In genomic region chr7:52696183-52696582, GRCh38 we compare ENCODE assay signal across 14 cellular contexts.
"Had no signal": no experiment of that assay in that cellular context is flagged by ENCODE, and none has a peak within 500 bp of the region (broad histone marks: within the 10 kb centered on the region; RNA-seq: fewer than 3 reads in every experiment).

No MANE protein-coding gene starts in this region.

- DNase-seq: activated naive CD4-positive, alpha-beta T cell treated with anti-CD3 and anti-CD28 coated beads, Interleukin-2, amount 50 U/mL, for 16 hours; adrenal gland; dorsolateral prefrontal cortex; immature natural killer cell; left cardiac atrium; lower lobe of right lung; naive B cell; transverse colon had no signal

- H3K27me3 ChIP-seq: adrenal gland, neutrophil, right atrium auricular region, transverse colon had no signal

- H3K27ac ChIP-seq: adrenal gland, dorsolateral prefrontal cortex, lower lobe of right lung, neutrophil, right atrium auricular region, skin epidermis, transverse colon had no signal

- H3K27ac Mint-ChIP-seq: immature natural killer cell; naive B cell; stimulated activated memory B cell treated with anti-CD40 and anti-IgM and Interleukin-4, amounts not matched to agents 10 μg/mL and 1 μg/mL and 100 μg/mL, for 72 hours had no signal

- H3K27me3 Mint-ChIP-seq: naive B cell; stimulated activated memory B cell treated with anti-CD40 and anti-IgM and Interleukin-4, amounts not matched to agents 10 μg/mL and 1 μg/mL and 100 μg/mL, for 72 hours had no signal

- H3K4me1 Mint-ChIP-seq: immature natural killer cell; naive B cell; stimulated activated memory B cell treated with anti-CD40 and anti-IgM and Interleukin-4, amounts not matched to agents 10 μg/mL and 1 μg/mL and 100 μg/mL, for 72 hours had no signal

- H3K36me3 Mint-ChIP-seq: immature natural killer cell; naive B cell; stimulated activated memory B cell treated with anti-CD40 and anti-IgM and Interleukin-4, amounts not matched to agents 10 μg/mL and 1 μg/mL and 100 μg/mL, for 72 hours had no signal

- H3K4me3 Mint-ChIP-seq: immature natural killer cell; naive B cell; stimulated activated memory B cell treated with anti-CD40 and anti-IgM and Interleukin-4, amounts not matched to agents 10 μg/mL and 1 μg/mL and 100 μg/mL, for 72 hours had no signal

- H3K4me1 ChIP-seq: adrenal gland, lower lobe of right lung, right atrium auricular region, transverse colon had no signal

- H3K9me3 ChIP-seq: adrenal gland, lower lobe of right lung, neutrophil, right atrium auricular region, transverse colon had no signal

- H3K36me3 ChIP-seq: adrenal gland, lower lobe of right lung, neutrophil, right atrium auricular region, transverse colon had no signal

- ATAC-seq: activated CD4-positive, CD25-positive, alpha-beta regulatory T cell treated with anti-CD3 and anti-CD28 coated beads, Interleukin-2, amount 50 U/mL, for 24 hours; esophagus mucosa; left cardiac atrium; lower lobe of right lung; stimulated activated memory B cell treated with anti-CD40 and anti-IgM and Interleukin-4, amounts not matched to agents 10 μg/mL and 1 μg/mL and 100 μg/mL, for 72 hours had no signal

- H3K4me3 ChIP-seq: adrenal gland, dorsolateral prefrontal cortex, lower lobe of right lung, right atrium auricular region, skin epidermis, transverse colon had no signal
